ENCODE assay signal across 1 cellular context in the genomic region with DNA sequence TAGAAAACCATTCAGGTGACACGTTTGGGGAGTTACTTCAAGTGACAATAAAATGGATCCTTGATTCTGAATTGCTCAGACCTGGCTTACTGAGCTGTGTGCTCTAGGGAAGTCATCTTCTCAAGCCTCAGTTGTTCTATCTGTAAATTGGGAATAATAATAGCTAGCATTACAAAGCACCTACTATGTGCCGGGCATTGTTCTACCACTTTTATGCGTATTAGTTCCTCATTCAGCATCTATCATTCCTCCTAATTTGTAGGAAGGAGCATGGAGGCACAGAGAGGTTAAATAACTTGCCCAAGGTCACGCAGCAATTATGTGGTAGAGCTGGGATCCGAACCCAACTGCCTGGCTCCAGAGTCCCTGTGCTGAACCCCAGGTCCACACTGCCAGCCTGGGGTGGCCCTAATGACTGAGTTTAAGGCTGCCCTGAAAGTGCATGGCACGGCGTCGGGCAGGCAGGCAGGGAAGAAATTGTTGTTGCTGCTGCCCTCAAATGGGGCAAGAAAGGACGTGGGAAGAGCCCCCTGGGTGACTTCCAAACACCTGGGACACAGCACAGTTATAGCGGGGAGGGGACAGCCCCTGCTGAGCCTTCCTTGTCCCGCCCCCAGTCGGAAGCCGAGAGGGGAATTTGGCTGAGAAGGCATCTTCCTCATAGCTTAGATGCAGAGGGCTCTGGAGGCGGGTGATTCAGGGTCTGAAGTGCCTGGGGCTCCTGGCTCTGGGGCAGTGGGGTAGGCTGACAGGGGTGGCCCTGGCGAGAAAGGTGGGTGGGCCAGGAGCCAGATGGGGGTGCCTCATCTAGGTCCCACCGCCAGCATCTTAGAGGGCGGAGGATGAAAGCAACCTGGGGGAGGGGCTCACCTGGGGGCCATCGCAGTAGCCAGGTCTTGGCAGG.
TF ChIP-seq lines count a peak whose summit lies in the region.

No MANE protein-coding gene starts in this region.

TF ChIP-seq in K562, 482 proteins besides CTCF, POLR2A, EP300 and RAD21 (continued from another document):
- TF ChIP-seq, protein P1, sequence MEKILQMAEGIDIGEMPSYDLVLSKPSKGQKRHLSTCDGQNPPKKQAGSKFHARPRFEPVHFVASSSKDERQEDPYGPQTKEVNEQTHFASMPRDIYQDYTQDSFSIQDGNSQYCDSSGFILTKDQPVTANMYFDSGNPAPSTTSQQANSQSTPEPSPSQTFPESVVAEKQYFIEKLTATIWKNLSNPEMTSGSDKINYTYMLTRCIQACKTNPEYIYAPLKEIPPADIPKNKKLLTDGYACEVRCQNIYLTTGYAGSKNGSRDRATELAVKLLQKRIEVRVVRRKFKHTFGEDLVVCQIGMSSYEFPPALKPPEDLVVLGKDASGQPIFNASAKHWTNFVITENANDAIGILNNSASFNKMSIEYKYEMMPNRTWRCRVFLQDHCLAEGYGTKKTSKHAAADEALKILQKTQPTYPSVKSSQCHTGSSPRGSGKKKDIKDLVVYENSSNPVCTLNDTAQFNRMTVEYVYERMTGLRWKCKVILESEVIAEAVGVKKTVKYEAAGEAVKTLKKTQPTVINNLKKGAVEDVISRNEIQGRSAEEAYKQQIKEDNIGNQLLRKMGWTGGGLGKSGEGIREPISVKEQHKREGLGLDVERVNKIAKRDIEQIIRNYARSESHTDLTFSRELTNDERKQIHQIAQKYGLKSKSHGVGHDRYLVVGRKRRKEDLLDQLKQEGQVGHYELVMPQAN (IDR thresholded peaks at IDR 0.05; ENCODE audit: borderline replicate concordance): no peak
- TF ChIP-seq POLR2AphosphoS5 (IDR thresholded peaks at IDR 0.05; ENCODE audit: control insufficient read depth, insufficient read depth, low read depth, low read length) (no peak), ZNF384 (IDR thresholded peaks at IDR 0.05; ENCODE audit: low read depth, low read length) (no peak)
- TF ChIP-seq, protein P2, sequence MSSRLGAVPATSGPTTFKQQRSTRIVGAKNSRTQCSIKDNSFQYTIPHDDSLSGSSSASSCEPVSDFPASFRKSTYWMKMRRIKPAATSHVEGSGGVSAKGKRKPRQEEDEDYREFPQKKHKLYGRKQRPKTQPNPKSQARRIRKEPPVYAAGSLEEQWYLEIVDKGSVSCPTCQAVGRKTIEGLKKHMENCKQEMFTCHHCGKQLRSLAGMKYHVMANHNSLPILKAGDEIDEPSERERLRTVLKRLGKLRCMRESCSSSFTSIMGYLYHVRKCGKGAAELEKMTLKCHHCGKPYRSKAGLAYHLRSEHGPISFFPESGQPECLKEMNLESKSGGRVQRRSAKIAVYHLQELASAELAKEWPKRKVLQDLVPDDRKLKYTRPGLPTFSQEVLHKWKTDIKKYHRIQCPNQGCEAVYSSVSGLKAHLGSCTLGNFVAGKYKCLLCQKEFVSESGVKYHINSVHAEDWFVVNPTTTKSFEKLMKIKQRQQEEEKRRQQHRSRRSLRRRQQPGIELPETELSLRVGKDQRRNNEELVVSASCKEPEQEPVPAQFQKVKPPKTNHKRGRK (tag; IDR thresholded peaks at IDR 0.05): no peak
TF ChIP-seq in K562: peak in this region for 4.
